ENCODE assay signal across 1 cellular context in the genomic region with DNA sequence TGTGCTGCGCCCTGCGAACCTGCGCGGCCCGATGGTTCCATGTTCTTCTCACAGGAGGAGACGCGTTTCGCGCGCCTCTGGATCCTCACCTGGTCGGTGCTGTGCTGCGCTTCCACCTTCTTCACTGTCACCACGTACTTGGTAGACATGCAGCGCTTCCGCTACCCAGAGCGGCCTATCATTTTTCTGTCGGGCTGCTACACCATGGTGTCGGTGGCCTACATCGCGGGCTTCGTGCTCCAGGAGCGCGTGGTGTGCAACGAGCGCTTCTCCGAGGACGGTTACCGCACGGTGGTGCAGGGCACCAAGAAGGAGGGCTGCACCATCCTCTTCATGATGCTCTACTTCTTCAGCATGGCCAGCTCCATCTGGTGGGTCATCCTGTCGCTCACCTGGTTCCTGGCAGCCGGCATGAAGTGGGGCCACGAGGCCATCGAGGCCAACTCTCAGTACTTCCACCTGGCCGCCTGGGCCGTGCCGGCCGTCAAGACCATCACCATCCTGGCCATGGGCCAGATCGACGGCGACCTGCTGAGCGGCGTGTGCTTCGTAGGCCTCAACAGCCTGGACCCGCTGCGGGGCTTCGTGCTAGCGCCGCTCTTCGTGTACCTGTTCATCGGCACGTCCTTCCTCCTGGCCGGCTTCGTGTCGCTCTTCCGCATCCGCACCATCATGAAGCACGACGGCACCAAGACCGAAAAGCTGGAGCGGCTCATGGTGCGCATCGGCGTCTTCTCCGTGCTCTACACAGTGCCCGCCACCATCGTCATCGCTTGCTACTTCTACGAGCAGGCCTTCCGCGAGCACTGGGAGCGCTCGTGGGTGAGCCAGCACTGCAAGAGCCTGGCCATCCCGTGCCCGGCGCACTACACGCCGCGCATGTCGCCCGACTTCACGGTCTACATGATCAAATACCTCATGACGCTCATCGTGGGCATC.
TF ChIP-seq lines count a peak whose summit lies in the region.

No MANE protein-coding gene starts in this region.

TF ChIP-seq in SK-N-SH, 30 proteins besides CTCF, POLR2A, EP300 and RAD21 (continued from another document):
- no peak for TF ChIP-seq MAX (IDR thresholded peaks at IDR 0.05; ENCODE audit: low read depth)
- no peak for TF ChIP-seq FOXJ3 (CRISPR knock-in tag; IDR thresholded peaks at IDR 0.05)
- TF ChIP-seq EZH2phosphoT487 (IDR thresholded peaks at IDR 0.05; ENCODE audit: borderline replicate concordance, low read depth), result no peak
- TF ChIP-seq, protein P1, sequence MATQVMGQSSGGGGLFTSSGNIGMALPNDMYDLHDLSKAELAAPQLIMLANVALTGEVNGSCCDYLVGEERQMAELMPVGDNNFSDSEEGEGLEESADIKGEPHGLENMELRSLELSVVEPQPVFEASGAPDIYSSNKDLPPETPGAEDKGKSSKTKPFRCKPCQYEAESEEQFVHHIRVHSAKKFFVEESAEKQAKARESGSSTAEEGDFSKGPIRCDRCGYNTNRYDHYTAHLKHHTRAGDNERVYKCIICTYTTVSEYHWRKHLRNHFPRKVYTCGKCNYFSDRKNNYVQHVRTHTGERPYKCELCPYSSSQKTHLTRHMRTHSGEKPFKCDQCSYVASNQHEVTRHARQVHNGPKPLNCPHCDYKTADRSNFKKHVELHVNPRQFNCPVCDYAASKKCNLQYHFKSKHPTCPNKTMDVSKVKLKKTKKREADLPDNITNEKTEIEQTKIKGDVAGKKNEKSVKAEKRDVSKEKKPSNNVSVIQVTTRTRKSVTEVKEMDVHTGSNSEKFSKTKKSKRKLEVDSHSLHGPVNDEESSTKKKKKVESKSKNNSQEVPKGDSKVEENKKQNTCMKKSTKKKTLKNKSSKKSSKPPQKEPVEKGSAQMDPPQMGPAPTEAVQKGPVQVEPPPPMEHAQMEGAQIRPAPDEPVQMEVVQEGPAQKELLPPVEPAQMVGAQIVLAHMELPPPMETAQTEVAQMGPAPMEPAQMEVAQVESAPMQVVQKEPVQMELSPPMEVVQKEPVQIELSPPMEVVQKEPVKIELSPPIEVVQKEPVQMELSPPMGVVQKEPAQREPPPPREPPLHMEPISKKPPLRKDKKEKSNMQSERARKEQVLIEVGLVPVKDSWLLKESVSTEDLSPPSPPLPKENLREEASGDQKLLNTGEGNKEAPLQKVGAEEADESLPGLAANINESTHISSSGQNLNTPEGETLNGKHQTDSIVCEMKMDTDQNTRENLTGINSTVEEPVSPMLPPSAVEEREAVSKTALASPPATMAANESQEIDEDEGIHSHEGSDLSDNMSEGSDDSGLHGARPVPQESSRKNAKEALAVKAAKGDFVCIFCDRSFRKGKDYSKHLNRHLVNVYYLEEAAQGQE (IDR thresholded peaks at IDR 0.05; ENCODE audit: low read depth, low read length), result no peak
- no peak for TF ChIP-seq TEAD4 (IDR thresholded peaks at IDR 0.05; ENCODE audit: borderline replicate concordance, insufficient read depth)
- no peak for TF ChIP-seq SIN3A (IDR thresholded peaks at IDR 0.05; ENCODE audit: borderline replicate concordance, low read depth, low read length)
- TF ChIP-seq YY1 (IDR thresholded peaks at IDR 0.05; ENCODE audit: low read depth), result no peak
- TF ChIP-seq USF1 (IDR thresholded peaks at IDR 0.05; ENCODE audit: borderline replicate concordance, low read depth), result no peak
- TF ChIP-seq, protein P2, sequence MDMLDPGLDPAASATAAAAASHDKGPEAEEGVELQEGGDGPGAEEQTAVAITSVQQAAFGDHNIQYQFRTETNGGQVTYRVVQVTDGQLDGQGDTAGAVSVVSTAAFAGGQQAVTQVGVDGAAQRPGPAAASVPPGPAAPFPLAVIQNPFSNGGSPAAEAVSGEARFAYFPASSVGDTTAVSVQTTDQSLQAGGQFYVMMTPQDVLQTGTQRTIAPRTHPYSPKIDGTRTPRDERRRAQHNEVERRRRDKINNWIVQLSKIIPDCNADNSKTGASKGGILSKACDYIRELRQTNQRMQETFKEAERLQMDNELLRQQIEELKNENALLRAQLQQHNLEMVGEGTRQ (IDR thresholded peaks at IDR 0.05; ENCODE audit: borderline replicate concordance, low read depth, low read length), result no peak
- no peak for TF ChIP-seq NRF1 (IDR thresholded peaks at IDR 0.05; ENCODE audit: low read depth, low read length)
- no peak for TF ChIP-seq RXRA (IDR thresholded peaks at IDR 0.05; ENCODE audit: borderline replicate concordance, low read depth)
- TF ChIP-seq, protein P3, sequence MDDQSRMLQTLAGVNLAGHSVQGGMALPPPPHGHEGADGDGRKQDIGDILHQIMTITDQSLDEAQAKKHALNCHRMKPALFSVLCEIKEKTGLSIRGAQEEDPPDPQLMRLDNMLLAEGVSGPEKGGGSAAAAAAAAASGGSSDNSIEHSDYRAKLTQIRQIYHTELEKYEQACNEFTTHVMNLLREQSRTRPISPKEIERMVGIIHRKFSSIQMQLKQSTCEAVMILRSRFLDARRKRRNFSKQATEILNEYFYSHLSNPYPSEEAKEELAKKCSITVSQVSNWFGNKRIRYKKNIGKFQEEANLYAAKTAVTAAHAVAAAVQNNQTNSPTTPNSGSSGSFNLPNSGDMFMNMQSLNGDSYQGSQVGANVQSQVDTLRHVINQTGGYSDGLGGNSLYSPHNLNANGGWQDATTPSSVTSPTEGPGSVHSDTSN (IDR thresholded peaks at IDR 0.05), result no peak
- TF ChIP-seq SMC3 (IDR thresholded peaks at IDR 0.05; ENCODE audit: low read depth, low read length), result no peak
- no peak for TF ChIP-seq TAF1 (IDR thresholded peaks at IDR 0.05; ENCODE audit: borderline replicate concordance, low read depth, low read length)
- no peak for TF ChIP-seq MEF2A (IDR thresholded peaks at IDR 0.05; ENCODE audit: borderline replicate concordance, low read depth)
TF ChIP-seq in SK-N-SH: peak in this region for 0.
